ENCODE assay signal across 21 cellular contexts in the genomic region with DNA sequence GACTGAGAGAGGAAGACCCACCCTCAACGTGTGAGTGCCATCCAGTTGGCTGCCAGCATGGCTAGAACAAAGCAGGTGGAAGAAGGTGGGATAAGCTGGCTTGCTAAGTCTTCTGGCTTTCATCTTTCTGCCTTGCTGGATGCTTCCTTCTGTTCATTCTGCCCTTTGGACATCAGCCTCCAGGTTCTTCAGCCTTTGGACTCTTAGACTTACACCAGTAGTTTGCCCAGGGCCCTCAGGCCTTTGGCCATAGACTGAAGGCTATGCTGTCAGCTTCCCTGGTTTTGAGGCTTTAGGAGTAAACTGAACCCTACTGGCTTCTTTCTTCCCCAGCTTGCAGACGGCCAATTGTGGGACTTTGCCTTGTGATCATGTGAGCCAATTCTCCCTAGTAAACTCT.
DNase-seq lines count a peak whose midpoint lies in the region; ATAC-seq and TF ChIP-seq lines count a peak whose summit lies in the region.
"Had no signal": no experiment of that assay in that cellular context is flagged by ENCODE, and none has a peak within 500 bp of the region (broad histone marks: within the 10 kb centered on the region; RNA-seq: fewer than 3 reads in every experiment).

No MANE protein-coding gene starts in this region.

- H3K9ac ChIP-seq in Loucy (ENCODE audit: low read depth, low read length, poor library complexity, severe bottlenecking) (no peak overlapping the region), trophoblast cell (ENCODE audit: low read length) (no peak overlapping the region)
- H3K9ac ChIP-seq: BLaER1 treated with 17β-estradiol and CSF1 and Interleukin-3, amounts not matched to agents 10 nM and 100 nM; SK-N-SH had no signal

- ATAC-seq in left lobe of liver (peak; percentile 33), GM19324 (IDR thresholded peaks at IDR 0.05; ENCODE audit: low FRiP score, unreplicated experiment) (no peak)
- ATAC-seq: Panc1 had no signal

- WGBS in trophoblast cell (ENCODE audit: extremely low coverage, insufficient coverage, insufficient read length) = no CpG with 5 or more reads among the region's 2 CpGs
- WGBS in lower leg skin, 2 donors = 65 to 71% methylated on average over 2 of the region's 2 CpGs

- H4K91ac ChIP-seq in trophoblast cell (ENCODE audit: low read depth, low read length) = peak overlapping the region; percentile 47

- DNase-seq in NCI-H146 (lab: John Stamatoyannopoulos, UW) (peak; percentile 71), NCI-H146 treated with DMSO at 0.1 percent for 48 hours (lab: John Stamatoyannopoulos, UW; ENCODE audit: unreplicated experiment) (no peak), left lobe of liver (ENCODE audit: low spot score) (no peak), trophoblast cell (no peak), lower leg skin (ENCODE audit: low spot score in 2 of 2) (no peak), WERI-Rb-1 (no peak)
- DNase-seq: 8988T, GDM1, NCI-H1048, NCI-H1417 treated with DMSO at 0.1 percent for 48 hours, NCI-H2029, NCI-H2171, NCI-H345, NCI-H524, NCI-H774, SIG-M5, SK-N-SH had no signal

- no peaks in the 10 kb centered on the region for H3F3A ChIP-seq in Loucy (ENCODE audit: low read depth)

- no peak overlapping the region for H2BK120ac ChIP-seq in trophoblast cell (ENCODE audit: insufficient read depth, low read length, poor library complexity)

- no peak overlapping the region for H3K4me2 ChIP-seq in Loucy (ENCODE audit: low read depth, low read length, poor library complexity, severe bottlenecking)
- no peak overlapping the region for H3K4me2 ChIP-seq in trophoblast cell (ENCODE audit: low read length)

- H3K79me1 ChIP-seq in trophoblast cell (ENCODE audit: low read length) = no peaks in the 10 kb centered on the region

- intact Hi-C loops in lower leg skin (cut with DNase I; ENCODE audit: low total_unique reads) = no loop called here

- H3K14ac ChIP-seq in trophoblast cell (ENCODE audit: low read length) = no peak overlapping the region

- no peak overlapping the region for H4K8ac ChIP-seq in trophoblast cell (ENCODE audit: low read depth, low read length)

- H3K9me3 ChIP-seq in Loucy (ENCODE audit: insufficient read depth, low read depth, low read length) (no peaks in the 10 kb centered on the region), trophoblast cell (ENCODE audit: insufficient read depth, low read depth, low read length) (no peaks in the 10 kb centered on the region), WERI-Rb-1 (ENCODE audit: severe bottlenecking) (peaks cover 10% of the 10 kb centered on the region)
- H3K9me3 ChIP-seq: BLaER1 treated with 17β-estradiol and CSF1 and Interleukin-3, amounts not matched to agents 10 nM and 100 nM; SK-N-SH had no signal

- H3K23ac ChIP-seq in trophoblast cell (ENCODE audit: low read length) = no peak overlapping the region

- no peak overlapping the region for H3K27ac ChIP-seq in trophoblast cell (ENCODE audit: low read depth, low read length)
- H3K27ac ChIP-seq in WERI-Rb-1 = no peak overlapping the region

- no peaks in the 10 kb centered on the region for H3K9me2 ChIP-seq in Loucy (replicated peaks; ENCODE audit: low read depth, low read length)
- H3K9me2 ChIP-seq: SK-N-SH had no signal

- H3K4me1 ChIP-seq in Loucy (ENCODE audit: insufficient read depth, low read length, poor library complexity, severe bottlenecking) = no peaks in the 10 kb centered on the region
- H3K4me1 ChIP-seq in trophoblast cell (ENCODE audit: control insufficient read depth in 1 of 2, insufficient read depth in 2 of 2, low read length in 2 of 2) = peaks cover 2 to 7% of the 10 kb centered on the region in 2 experiments

- H3K36me3 ChIP-seq in Loucy (ENCODE audit: insufficient read depth, low read length) (no peaks in the 10 kb centered on the region), trophoblast cell (ENCODE audit: control insufficient read depth in 1 of 2, insufficient read depth in 2 of 2, low read length in 2 of 2) (no peaks in the 10 kb centered on the region), WERI-Rb-1 (no peaks in the 10 kb centered on the region)
- H3K36me3 ChIP-seq: BLaER1 treated with 17β-estradiol and CSF1 and Interleukin-3, amounts not matched to agents 10 nM and 100 nM had no signal

- no peak for TF ChIP-seq POLR2A in lower leg skin (IDR thresholded peaks at IDR 0.05)

- TF ChIP-seq CTCF in Loucy (conservative IDR thresholded peaks at IDR 0.05; ENCODE audit: low read length) = no peak
- no peak for TF ChIP-seq CTCF in lower leg skin (IDR thresholded peaks at IDR 0.05)
- TF ChIP-seq CTCF in WERI-Rb-1 (IDR thresholded peaks at IDR 0.05; ENCODE audit: low read depth, low read length) = no peak

- no peak overlapping the region for H3K4ac ChIP-seq in trophoblast cell (ENCODE audit: low read depth, low read length)

- no peaks in the 10 kb centered on the region for H3K27me3 ChIP-seq in Loucy (ENCODE audit: insufficient read depth, low read length, poor library complexity, severe bottlenecking)
- H3K27me3 ChIP-seq in trophoblast cell (ENCODE audit: insufficient read depth, low read length) = no peaks in the 10 kb centered on the region
- H3K27me3 ChIP-seq in WERI-Rb-1 (ENCODE audit: insufficient read depth, low read depth, severe bottlenecking) = no peaks in the 10 kb centered on the region
- H3K27me3 ChIP-seq: BLaER1 treated with 17β-estradiol and CSF1 and Interleukin-3, amounts not matched to agents 10 nM and 100 nM had no signal

- H3K4me3 ChIP-seq in Loucy (ENCODE audit: low read length, poor library complexity, severe bottlenecking) = no peak overlapping the region
- no peak overlapping the region for H3K4me3 ChIP-seq in trophoblast cell (ENCODE audit: low read depth, low read length)
- no peak overlapping the region for H3K4me3 ChIP-seq in lower leg skin (ENCODE audit: low read depth, poor library complexity, severe bottlenecking)
- H3K4me3 ChIP-seq in WERI-Rb-1 (ENCODE audit: low read depth, low read length) = no peak overlapping the region
- H3K4me3 ChIP-seq: BLaER1 treated with 17β-estradiol and CSF1 and Interleukin-3, amounts not matched to agents 10 nM and 100 nM had no signal

- no peaks in the 10 kb centered on the region for H4K20me1 ChIP-seq in Loucy (ENCODE audit: insufficient read depth, low read length, poor library complexity, severe bottlenecking)
- H4K20me1 ChIP-seq: BLaER1 treated with 17β-estradiol and CSF1 and Interleukin-3, amounts not matched to agents 10 nM and 100 nM had no signal

- no peak overlapping the region for H4K12ac ChIP-seq in trophoblast cell (ENCODE audit: low read depth, low read length)

- H2BK5ac ChIP-seq in trophoblast cell (ENCODE audit: low read depth, low read length, poor library complexity) = no peak overlapping the region

- peak overlapping the region; percentile 57; the same call in 1 of the 2 replicates for H2AFZ ChIP-seq in Loucy (ENCODE audit: low read length)
- H2AFZ ChIP-seq in trophoblast cell (ENCODE audit: insufficient read depth, low read length, poor library complexity) = no peak overlapping the region

- no peaks in the 10 kb centered on the region for H3K79me2 ChIP-seq in Loucy (ENCODE audit: insufficient read depth, low read length)
- no peaks in the 10 kb centered on the region for H3K79me2 ChIP-seq in trophoblast cell (ENCODE audit: control insufficient read depth, insufficient read depth, low read length, poor library complexity)

- no peak overlapping the region for H3K18ac ChIP-seq in trophoblast cell (ENCODE audit: low read length)

- peak overlapping the region; percentile 43 for H2BK12ac ChIP-seq in trophoblast cell (ENCODE audit: low read length)

- no peak overlapping the region for H2AK5ac ChIP-seq in trophoblast cell (ENCODE audit: low read length)
